ENCODE assay signal across 9 cellular contexts in the genomic region with DNA sequence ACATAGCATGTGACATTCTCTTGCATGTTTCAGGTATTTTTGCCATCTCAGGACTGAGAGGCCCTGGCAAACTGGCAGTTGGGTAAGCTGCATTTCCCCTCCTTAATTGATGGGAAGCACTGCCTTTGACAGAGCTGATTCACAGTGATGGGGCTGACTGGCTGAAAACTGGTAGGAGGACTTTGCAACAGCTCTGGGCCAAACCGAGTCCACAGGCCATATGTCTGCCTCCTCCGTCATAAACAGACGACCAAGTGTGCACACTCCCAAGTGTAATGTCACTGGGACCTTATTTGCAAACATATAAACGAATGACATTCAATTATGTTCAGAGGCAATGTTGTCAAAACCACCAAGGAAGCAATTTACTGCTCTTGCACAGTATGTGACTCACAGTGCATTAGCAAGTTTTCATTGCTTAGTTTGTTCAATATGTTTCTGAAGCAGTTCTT. TPM values are rescaled to one million over a fixed set of nuclear protein-coding genes. Genes with fewer than 3 reads are reported as not detected.
DNase-seq lines count a peak whose midpoint lies in the region; ATAC-seq, FAIRE-seq and TF ChIP-seq lines count a peak whose summit lies in the region.
"Not testable (repeated sequence)": the region's sequence is repeated elsewhere in the genome, so short reads cannot be mapped to it uniquely, and the experiment has no call there.
"Had no signal": no experiment of that assay in that cellular context is flagged by ENCODE, and none has a peak within 500 bp of the region (broad histone marks: within the 10 kb centered on the region; RNA-seq: fewer than 3 reads in every experiment).

No MANE protein-coding gene starts in this region.

- CTCF ChIA-PET in HEK293 (lab: Yijun Ruan, JAX) = not testable (repeated sequence)

- not testable (repeated sequence) for H3K27ac ChIP-seq in HEK293 (ENCODE audit: extremely low read depth, low read depth, low read length)

- DNase-seq in Caki2 (ENCODE audit: low read depth) (peak; percentile 50), T1000 (lab: John Stamatoyannopoulos, UW) (peak; percentile 9), bronchial epithelial cell (ENCODE audit: low read depth) (peak; percentile 46), foreskin fibroblast (peak; percentile 60 to 67)
- DNase-seq in NK-92 treated with Interleukin-12 subunit alpha and Interleukin-12 subunit beta, amount 100 ng/mL, for 24 hours (lab: John Stamatoyannopoulos, UW) = peak; percentile 27
- not testable (repeated sequence) for DNase-seq in natural killer cell treated with Interleukin-12 subunit alpha and Interleukin-12 subunit beta and Interleukin-15 and Interleukin-18, amount 100 ng/mL, for 72 hours (ENCODE audit: low spot score)

- not testable (repeated sequence) for TF ChIP-seq CTCF in HEK293 (tag by site-specific recombination; IDR thresholded peaks at IDR 0.05); bronchial epithelial cell (IDR thresholded peaks at IDR 0.05; ENCODE audit: insufficient read depth, low read length, severe bottlenecking); foreskin fibroblast (IDR thresholded peaks at IDR 0.05; ENCODE audit: low read depth, low read length)

- not testable (repeated sequence) for H3K36me3 Mint-ChIP-seq in natural killer cell treated with Interleukin-12 subunit alpha and Interleukin-12 subunit beta and Interleukin-15 and Interleukin-18, amount 100 ng/mL, for 72 hours

- H3K9me3 ChIP-seq in HEK293 (ENCODE audit: control insufficient read depth, insufficient read depth, low read depth, low read length) = not testable (repeated sequence)

- not testable (repeated sequence) for H3K4me1 ChIP-seq in HEK293 (ENCODE audit: control insufficient read depth, insufficient read depth, low read length)

- not testable (repeated sequence) for H3K27me3 ChIP-seq in bronchial epithelial cell (ENCODE audit: control insufficient read depth, insufficient read depth, low read length)

- H3K4me3 ChIP-seq in HEK293 (ENCODE audit: low read depth, low read length); bronchial epithelial cell (ENCODE audit: low read depth, low read length); foreskin fibroblast (ENCODE audit: low read depth in 1 of 2, low read length in 2 of 2): not testable (repeated sequence)

- H3K36me3 ChIP-seq in HEK293 (ENCODE audit: control insufficient read depth in 2 of 2, insufficient read depth in 1 of 2, low read length in 2 of 2); bronchial epithelial cell (ENCODE audit: control insufficient read depth, insufficient read depth, low read length): not testable (repeated sequence)

- FAIRE-seq in bronchial epithelial cell (lab: Jason Lieb, UNC) = peak; percentile 32

- in situ Hi-C loops in Caki2 (cut with HindIII; ENCODE audit: low pct_unique_long_range_greater_than_20kb, low sequenced_read_pairs) = not testable (repeated sequence)

- not testable (repeated sequence) for H3K27me3 Mint-ChIP-seq in natural killer cell treated with Interleukin-12 subunit alpha and Interleukin-12 subunit beta and Interleukin-15 and Interleukin-18, amount 100 ng/mL, for 72 hours

- POLR2A ChIA-PET in HEK293 (lab: Yijun Ruan, JAX) = not testable (repeated sequence)

- H3K9me3 Mint-ChIP-seq in natural killer cell treated with Interleukin-12 subunit alpha and Interleukin-12 subunit beta and Interleukin-15 and Interleukin-18, amount 100 ng/mL, for 72 hours = not testable (repeated sequence)

- peaks cover 5 to 19% of the 10 kb centered on the region in 2 donors for H3K4me1 Mint-ChIP-seq in natural killer cell treated with Interleukin-12 subunit alpha and Interleukin-12 subunit beta and Interleukin-15 and Interleukin-18, amount 100 ng/mL, for 72 hours (ENCODE audit: low read depth in 2 of 2)

- H3K27ac Mint-ChIP-seq in natural killer cell treated with Interleukin-12 subunit alpha and Interleukin-12 subunit beta and Interleukin-15 and Interleukin-18, amount 100 ng/mL, for 72 hours = peak overlapping the region; percentile 63 to 74

- H3K4me3 Mint-ChIP-seq in natural killer cell treated with Interleukin-12 subunit alpha and Interleukin-12 subunit beta and Interleukin-15 and Interleukin-18, amount 100 ng/mL, for 72 hours = not testable (repeated sequence)

- peak in 1 of 2 donors; percentile 55 for ATAC-seq in natural killer cell treated with Interleukin-12 subunit alpha and Interleukin-12 subunit beta and Interleukin-15 and Interleukin-18, amount 100 ng/mL, for 72 hours

TF ChIP-seq in HEK293, 187 proteins besides CTCF, POLR2A, EP300 and RAD21:
- TF ChIP-seq GLIS1 (tag by site-specific recombination; IDR thresholded peaks at IDR 0.05) (peak; percentile 75), FEZF1 (tag by site-specific recombination; IDR thresholded peaks at IDR 0.05) (peak; percentile 91), ZEB2 (tag by site-specific recombination; IDR thresholded peaks at IDR 0.05) (0 out of 2 replicates have a peak, but pooled peaks have one; percentile 17), ZNF629 (tag by site-specific recombination; IDR thresholded peaks at IDR 0.05) (peak; percentile 52; the same call in 1 of the 2 replicates)
TF ChIP-seq in HEK293: peak in this region for 4; not testable (repeated sequence) for 183.

RNA-seq across cellular contexts. Expression of gene SPDYE16, which starts 27.3 kb away (rescaled TPM):
- total RNA-seq in Caki2 (2014; rRNA removed; shearing (Covaris generic); ENCODE audit: low replicate concordance) = 2.2 TPM in 1 of 2 replicates, not detected in the other
- total RNA-seq in bronchial epithelial cell = not detected in 2 replicates
- under 1 TPM; 0.36 to 0.76 TPM for total RNA-seq in natural killer cell treated with Interleukin-12 subunit alpha and Interleukin-12 subunit beta and Interleukin-15 and Interleukin-18, amount 100 ng/mL, for 72 hours
- total RNA-seq: left ventricle myocardium superior, SK-MEL-5 had no signal

RNA-seq across cellular contexts. Expression of gene POMZP3, which starts 56.7 kb away (rescaled TPM):
- not detected in 2 replicates for total RNA-seq in Caki2 (2014; rRNA removed; shearing (Covaris generic); ENCODE audit: low replicate concordance)
- 2.2 and 2.6 TPM in 2 replicates for total RNA-seq in bronchial epithelial cell
- 10 to 100 TPM; 12.9 to 14.9 TPM for total RNA-seq in natural killer cell treated with Interleukin-12 subunit alpha and Interleukin-12 subunit beta and Interleukin-15 and Interleukin-18, amount 100 ng/mL, for 72 hours

RNA-seq across cellular contexts. Expression of gene UPK3B, which starts 60.0 kb away (rescaled TPM):
- total RNA-seq in Caki2 (2014; rRNA removed; shearing (Covaris generic); ENCODE audit: low replicate concordance) = 0.64 and 2.5 TPM in 2 replicates
- total RNA-seq in bronchial epithelial cell = 0.26 and 2.6 TPM in 2 replicates
- total RNA-seq in natural killer cell treated with Interleukin-12 subunit alpha and Interleukin-12 subunit beta and Interleukin-15 and Interleukin-18, amount 100 ng/mL, for 72 hours = 1 to 10 TPM; 1.6 to 5.0 TPM
- total RNA-seq: SK-MEL-5 had no signal
